ENCODE assay signal across 8 cellular contexts in genomic region chr15:78810003-78810376, GRCh38. TPM values are rescaled to one million over a fixed set of nuclear protein-coding genes. Genes with fewer than 3 reads are reported as not detected.
DNase-seq lines count a peak whose midpoint lies in the region; ATAC-seq, FAIRE-seq and TF ChIP-seq lines count a peak whose summit lies in the region.

No MANE protein-coding gene starts in this region.

- CTCF ChIA-PET in GM10248 (lab: Yijun Ruan, JAX) = interaction anchor here (1.0 to 3.2 kb wide), 5 partner anchors 9 to 171 kb away, joined by 3 to 11 read pairs (median 3); no protein-coding TSS in a partner anchor
- CTCF ChIA-PET in activated CD4-positive, alpha-beta memory T cell treated with anti-CD3 and anti-CD28 coated beads, Interleukin-2, amount 10 ng/mL, durations not matched to agents 7 days and 5 days (lab: Charles Lee) = interaction anchor here (1.0 to 1.2 kb wide), 2 partner anchors 9 to 12 kb away, joined by 3 read pairs; no protein-coding TSS in a partner anchor

- no peaks in the 10 kb centered on the region for H3K9me3 Mint-ChIP-seq in activated CD4-positive, alpha-beta memory T cell treated with anti-CD3 and anti-CD28 coated beads, Interleukin-2, amount 10 ng/mL, durations not matched to agents 7 days and 5 days

- peaks cover 0 to 40% (median 0%) of the 10 kb centered on the region in 7 donors for H3K27me3 ChIP-seq in heart right ventricle

- peak overlapping the region; percentile 6 for H3K4me3 Mint-ChIP-seq in activated CD4-positive, alpha-beta memory T cell treated with anti-CD3 and anti-CD28 coated beads, Interleukin-2, amount 10 ng/mL, durations not matched to agents 7 days and 5 days

- intact Hi-C loops in heart right ventricle (cut with DNase I) = loop anchor here in 7 of 10 donors (2.0 to 10.0 kb wide), 8 partner anchors 45 to 63 kb away; partner anchors contain the start of gene MORF4L1 (in 3 of the 7)
- intact Hi-C loops in posterior cingulate gyrus (cut with DNase I) = loop anchor here (5.0 kb wide), 1 partner anchor 42 kb away; no protein-coding TSS in a partner anchor

- no peak for FAIRE-seq in GM12891 (lab: Jason Lieb, UNC)

- peak overlapping the region in 9 of 10 donors; percentile 78 to 91 (median 87) for H3K27ac ChIP-seq in heart right ventricle

- no peak overlapping the region for H3K27ac Mint-ChIP-seq in activated CD4-positive, alpha-beta memory T cell treated with anti-CD3 and anti-CD28 coated beads, Interleukin-2, amount 10 ng/mL, durations not matched to agents 7 days and 5 days

- no peak for TF ChIP-seq CTCF in GM10248 (IDR thresholded peaks at IDR 0.05; ENCODE audit: control extremely low read depth, extremely low read depth, low read depth, missing control alignments)
- TF ChIP-seq CTCF in heart right ventricle (IDR thresholded peaks at IDR 0.05) = no peak
- TF ChIP-seq CTCF in retinal pigment epithelial cell (conservative IDR thresholded peaks at IDR 0.05; ENCODE audit: low read depth, low read length) = no peak

- peaks cover 6 to 34% (median 22%) of the 10 kb centered on the region in 9 donors for H3K4me1 ChIP-seq in heart right ventricle

- H3K4me1 Mint-ChIP-seq in activated CD4-positive, alpha-beta memory T cell treated with anti-CD3 and anti-CD28 coated beads, Interleukin-2, amount 10 ng/mL, durations not matched to agents 7 days and 5 days = peaks cover 14% of the 10 kb centered on the region

- no peaks in the 10 kb centered on the region for H3K36me3 Mint-ChIP-seq in activated CD4-positive, alpha-beta memory T cell treated with anti-CD3 and anti-CD28 coated beads, Interleukin-2, amount 10 ng/mL, durations not matched to agents 7 days and 5 days (ENCODE audit: low read depth)

- DNase-seq in GM10248 (ENCODE audit: extremely low spot score) (peak; percentile 15), heart right ventricle (no peak), retinal pigment epithelial cell (ENCODE audit: low read depth) (no peak), NCI-H1436 treated with DMSO at 0.1 percent for 48 hours (lab: John Stamatoyannopoulos, UW) (no peak), posterior cingulate gyrus (no peak), GM12891 (ENCODE audit: insufficient read length, low spot score) (no peak)
- no peak for DNase-seq in activated CD4-positive, alpha-beta memory T cell treated with anti-CD3 and anti-CD28 coated beads, Interleukin-2, amount 10 ng/mL, durations not matched to agents 7 days and 5 days

- POLR2A ChIA-PET in GM10248 (lab: Yijun Ruan, JAX) = no interaction called here
- POLR2A ChIA-PET in activated CD4-positive, alpha-beta memory T cell treated with anti-CD3 and anti-CD28 coated beads, Interleukin-2, amount 10 ng/mL, durations not matched to agents 7 days and 5 days (lab: Charles Lee) = no interaction called here

- H3K9me3 ChIP-seq in heart right ventricle = peaks cover 0 to 11% (median 0%) of the 10 kb centered on the region in 11 donors

- peak in 3 of 8 donors; percentile 2 to 23 (median 5) for ATAC-seq in heart right ventricle
- ATAC-seq in HG02610 (IDR thresholded peaks at IDR 0.05; ENCODE audit: unreplicated experiment) = no peak

- no peaks in the 10 kb centered on the region for H3K36me3 ChIP-seq in heart right ventricle

- TF ChIP-seq POLR2A in GM12891 (IDR thresholded peaks at IDR 0.05; ENCODE audit: low read depth, low read length) = no peak

- 23 to 25% methylated on average over 12 of the region's 12 CpGs for WGBS in heart right ventricle, 2 donors

- peaks cover 51% of the 10 kb centered on the region for H3K27me3 Mint-ChIP-seq in activated CD4-positive, alpha-beta memory T cell treated with anti-CD3 and anti-CD28 coated beads, Interleukin-2, amount 10 ng/mL, durations not matched to agents 7 days and 5 days

- peak overlapping the region; percentile 68 to 90 (median 80) for H3K4me3 ChIP-seq in heart right ventricle
- peak overlapping the region; percentile 75 for H3K4me3 ChIP-seq in retinal pigment epithelial cell (ENCODE audit: low read length)

TF ChIP-seq in GM12891, 5 proteins besides CTCF, POLR2A, EP300 and RAD21:
- TF ChIP-seq SPI1 (IDR thresholded peaks at IDR 0.05; ENCODE audit: low read depth, low read length) (no peak), TAF1 (IDR thresholded peaks at IDR 0.05; ENCODE audit: low read depth, low read length) (no peak), POU2F2 (IDR thresholded peaks at IDR 0.05; ENCODE audit: low read depth, low read length) (no peak), PAX5 (IDR thresholded peaks at IDR 0.05; ENCODE audit: insufficient read depth, low read length, severe bottlenecking) (no peak)

RNA-seq across cellular contexts. Expression of gene ADAMTS7, which starts 1.3 kb away (rescaled TPM):
- total RNA-seq in activated CD4-positive, alpha-beta memory T cell treated with anti-CD3 and anti-CD28 coated beads, Interleukin-2, amount 10 ng/mL, durations not matched to agents 7 days and 5 days = under 1 TPM; 0.35 to 0.43 TPM
- 10 to 100 TPM in 9 of 10 donors, 1 to 10 TPM in 1; 8.8 to 41.2 (median 17.9) TPM for total RNA-seq in heart right ventricle
- 10 to 100 TPM in 1 of 2 donors, 1 to 10 TPM in 1; 3.5 to 47.0 TPM for polyA plus RNA-seq in heart right ventricle
- 0.33 TPM for polyA plus RNA-seq in GM12891 (2012; ENCODE audit: low read depth, missing spikeins)

Comparison
In these comparisons a context has a peak if more than half of its experiments do, and no peak if none do; other contexts are left out.
1. RNA of gene ADAMTS7, which starts 1.3 kb away (total RNA-seq): 8.8 to 41.2 TPM in heart right ventricle; 0.35 to 0.43 TPM in activated CD4-positive, alpha-beta memory T cell treated with anti-CD3 and anti-CD28 coated beads, Interleukin-2, amount 10 ng/mL, durations not matched to agents 7 days and 5 days; every median in the first group is over 4 times any median in the second.